In the genomic region with DNA sequence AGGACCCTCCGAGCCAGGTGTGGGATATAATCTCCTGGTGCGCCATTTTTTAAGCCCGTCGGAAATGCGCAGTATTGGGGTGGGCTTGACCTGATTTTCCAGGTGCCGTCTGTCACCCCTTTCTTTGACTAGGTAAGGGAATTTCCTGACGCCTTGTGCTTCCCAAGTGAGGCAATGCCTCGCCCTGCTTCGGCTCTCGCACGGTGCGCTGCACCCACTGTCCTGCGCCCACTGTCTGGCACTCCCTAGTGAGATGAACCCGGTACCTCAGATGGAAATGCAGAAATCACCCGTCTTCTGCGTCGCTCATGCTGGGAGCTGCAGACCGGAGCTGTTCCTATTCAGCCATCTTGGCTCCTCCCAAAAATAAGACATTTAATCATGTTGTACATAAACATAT, we compare ENCODE assay signal across 1 cellular context.
DNase-seq lines count a peak whose midpoint lies in the region; TF ChIP-seq lines count a peak whose summit lies in the region.
"Not testable (repeated sequence)": the region's sequence is repeated elsewhere in the genome, so short reads cannot be mapped to it uniquely, and the experiment has no call there.

No MANE protein-coding gene starts in this region.

- not testable (repeated sequence) for DNase-seq in endothelial cell (ENCODE audit: low spot score)

- not testable (repeated sequence) for H3K36me3 Mint-ChIP-seq in endothelial cell (ENCODE audit: low read depth, unreplicated experiment)

- peak overlapping the region; percentile 15 for H3K4me3 Mint-ChIP-seq in endothelial cell (ENCODE audit: unreplicated experiment)

- not testable (repeated sequence) for H3K27me3 Mint-ChIP-seq in endothelial cell (ENCODE audit: unreplicated experiment)

- H3K4me1 Mint-ChIP-seq in endothelial cell (ENCODE audit: unreplicated experiment): not testable (repeated sequence)

- not testable (repeated sequence) for TF ChIP-seq CTCF in endothelial cell (IDR thresholded peaks at IDR 0.05; ENCODE audit: unreplicated experiment)

- H3K9me3 Mint-ChIP-seq in endothelial cell (ENCODE audit: unreplicated experiment): not testable (repeated sequence)

- not testable (repeated sequence) for H3K27ac Mint-ChIP-seq in endothelial cell (ENCODE audit: unreplicated experiment)
